8 cellular contexts compared by ENCODE assay signal in the genomic region with DNA sequence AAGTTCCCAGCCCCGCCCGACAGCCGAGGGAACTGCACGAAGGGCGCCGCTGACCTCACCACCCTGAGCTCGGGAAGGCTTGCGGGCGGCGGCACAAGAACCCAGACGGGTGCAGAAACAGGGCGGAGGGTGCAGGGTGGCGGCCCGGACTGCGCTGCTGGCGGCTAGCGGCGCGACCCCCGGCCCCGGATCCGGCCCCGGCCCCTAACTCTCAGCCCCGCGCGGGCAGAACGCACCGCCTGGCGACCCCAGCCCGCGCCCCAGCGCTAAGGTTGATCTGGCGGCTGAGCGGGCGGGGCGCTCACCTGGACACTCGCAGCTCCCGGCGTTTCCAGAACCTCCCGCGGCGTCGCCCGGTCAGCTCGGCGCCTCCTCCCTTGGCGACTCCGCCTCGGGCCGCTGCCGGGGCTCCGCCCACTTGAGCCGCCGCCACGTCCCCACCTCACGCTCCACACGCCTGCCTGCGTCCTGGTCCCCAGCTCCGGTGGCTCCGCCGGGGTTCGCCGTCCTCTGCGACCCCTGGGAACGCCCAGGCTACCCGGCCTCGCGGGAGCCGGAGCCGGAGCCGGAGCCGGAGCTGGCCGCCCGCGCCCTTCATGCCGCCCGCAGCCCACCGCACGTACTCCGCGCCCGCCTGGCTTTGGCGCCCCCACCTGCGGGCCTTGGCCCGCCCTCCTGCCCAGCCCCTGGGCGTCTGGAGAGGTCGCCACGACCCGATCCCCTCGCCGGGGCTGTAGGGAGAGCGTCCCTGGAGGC. TPM values are rescaled to one million over a fixed set of nuclear protein-coding genes. Genes with fewer than 3 reads are reported as not detected.
DNase-seq lines count a peak whose midpoint lies in the region; ATAC-seq and TF ChIP-seq lines count a peak whose summit lies in the region.

A gene (minus strand): TSS at position 369 of the 756 bp plus-strand sequence. CDS start 9,227 bp downstream, outside the sequence.

- ATAC-seq in GM21423 (IDR thresholded peaks at IDR 0.05; ENCODE audit: unreplicated experiment) (peak; percentile 92), right cardiac atrium (peak; percentile 91)

- peak within 1 kb of the TSS; percentile 84 for H3K27ac ChIP-seq in SJCRH30
- peak within 1 kb of the TSS; percentile 81 for H3K27ac ChIP-seq in right cardiac atrium (ENCODE audit: low read length)

- H3K4me3 ChIP-seq in SJCRH30 (peak within 1 kb of the TSS; percentile 88), astrocyte of the cerebellum (ENCODE audit: low read depth, low read length) (peak within 1 kb of the TSS; percentile 58), right cardiac atrium (ENCODE audit: low read length) (peak within 1 kb of the TSS; percentile 86)

- peaks cover 35% of the 10 kb centered on the region for H3K4me1 ChIP-seq in SJCRH30
- peaks cover 19% of the 10 kb centered on the region for H3K4me1 ChIP-seq in right cardiac atrium (ENCODE audit: control insufficient read depth, insufficient read depth, low read length)

- whole genome bisulfite sequencing in right cardiac atrium, result under 1% methylated on average over 92 of the region's 92 CpGs

- intact Hi-C loops in right cardiac atrium (cut with DNase I) (no loop called here), posterior cingulate gyrus (cut with DNase I) (no loop called here)

- H3K36me3 ChIP-seq in SJCRH30, result no peaks in the 10 kb centered on the region

- no peaks in the 10 kb centered on the region for H3K27me3 ChIP-seq in SJCRH30
- no peaks in the 10 kb centered on the region for H3K27me3 ChIP-seq in right cardiac atrium (ENCODE audit: control insufficient read depth, insufficient read depth)

- TF ChIP-seq CTCF in astrocyte of the cerebellum (IDR thresholded peaks at IDR 0.05; ENCODE audit: low read depth, low read length, missing control alignments), result peak; percentile 11

- in situ Hi-C loops in astrocyte of the cerebellum (cut with HindIII; ENCODE audit: low sequenced_read_pairs), result no loop called here

- H3K9me3 ChIP-seq in SJCRH30 (replicated peaks) (no peaks in the 10 kb centered on the region), right cardiac atrium (ENCODE audit: control insufficient read depth, low read length) (no peaks in the 10 kb centered on the region)

- DNase-seq in DMS53 treated with DMSO at 0.1 percent for 48 hours (lab: John Stamatoyannopoulos, UW; ENCODE audit: unreplicated experiment) (peak; percentile 74), HT1080 (ENCODE audit: low read depth) (peak; percentile 68), SJCRH30 (peak; percentile 74 to 77), astrocyte of the cerebellum (ENCODE audit: low read depth) (no peak), right cardiac atrium (peak; percentile 85 to 95 (median 94)), posterior cingulate gyrus (peak; percentile 70 to 98 (median 78)), NK-92 (lab: John Stamatoyannopoulos, UW; ENCODE audit: unreplicated experiment) (no peak)

RNA-seq across cellular contexts. Expression of the gene that starts here (rescaled TPM):
- total RNA-seq in HT1080 (2014; rRNA removed; shearing (Covaris generic)), result 17.6 and 19.6 TPM in 2 replicates
- polyA plus RNA-seq in HT1080 (2015; cell fraction: cytosol; rRNA removed), result 30.1 and 31.2 TPM in 2 replicates
- 118 and 130 TPM in 2 replicates for polyA plus RNA-seq in HT1080 (2015; cell fraction: nucleus; rRNA removed)
- total RNA-seq in SJCRH30 (2014; rRNA removed; shearing (Covaris generic)), result 75.5 and 77.7 TPM in 2 replicates
- 100 to 1,000 TPM in 1 of 4 donors, 10 to 100 TPM in 3; 58.9 to 103 (median 71.8) TPM for total RNA-seq in right cardiac atrium
- 51.9 TPM for polyA plus RNA-seq in right cardiac atrium

Comparison
In these comparisons a context has a peak if more than half of its experiments do, and no peak if none do; other contexts are left out.
1. DNase-seq: peak in DMS53 treated with DMSO at 0.1 percent for 48 hours (single experiment), HT1080 (single experiment), SJCRH30 (2 of 2), right cardiac atrium (3 of 3) and posterior cingulate gyrus (10 of 10); none in astrocyte of the cerebellum (single experiment) and NK-92 (single experiment).
2. Peak in every context shown above with its lines, with median percentiles within 50 percentile points of each other: H3K4me3 ChIP-seq.